17 cellular contexts compared by ENCODE assay signal in genomic region chr1:17563494-17564281, GRCh38. TPM values are rescaled to one million over a fixed set of nuclear protein-coding genes. Genes with fewer than 3 reads are reported as not detected.
DNase-seq lines count a peak whose midpoint lies in the region; ATAC-seq and TF ChIP-seq lines count a peak whose summit lies in the region.
"Had no signal": no experiment of that assay in that cellular context is flagged by ENCODE, and none has a peak within 500 bp of the region (broad histone marks: within the 10 kb centered on the region; RNA-seq: fewer than 3 reads in every experiment).

No MANE protein-coding gene starts in this region.

- TF ChIP-seq CTCF in coronary artery (IDR thresholded peaks at IDR 0.05) (no peak), liver (IDR thresholded peaks at IDR 0.05; ENCODE audit: low read depth, low read length, missing input control) (no peak), WERI-Rb-1 (IDR thresholded peaks at IDR 0.05; ENCODE audit: low read depth, low read length) (no peak)

- H3K9ac ChIP-seq in liver (ENCODE audit: low read depth in 1 of 2, low read length in 2 of 2): no peak overlapping the region
- peak overlapping the region in 3 of 5 donors; percentile 10 to 38 (median 10) for H3K9ac ChIP-seq in subcutaneous abdominal adipose tissue (ENCODE audit: low read length in 5 of 5)

- H3K36me3 ChIP-seq in liver (ENCODE audit: control insufficient read depth in 4 of 4, insufficient read depth in 3 of 4, low read depth in 1 of 4, low read length in 3 of 4) (no peaks in the 10 kb centered on the region), subcutaneous abdominal adipose tissue (ENCODE audit: control insufficient read depth in 5 of 5, insufficient read depth in 5 of 5, low read length in 5 of 5) (no peaks in the 10 kb centered on the region), WERI-Rb-1 (no peaks in the 10 kb centered on the region)
- H3K36me3 ChIP-seq: BE2C, cardiac muscle cell had no signal

- TF ChIP-seq RAD21 in liver (IDR thresholded peaks at IDR 0.05): no peak

- H3K9me3 ChIP-seq in liver (ENCODE audit: control insufficient read depth in 4 of 4, low read length in 3 of 4) (no peaks in the 10 kb centered on the region), subcutaneous abdominal adipose tissue (ENCODE audit: control insufficient read depth in 5 of 5, low read length in 5 of 5) (no peaks in the 10 kb centered on the region), WERI-Rb-1 (ENCODE audit: severe bottlenecking) (no peaks in the 10 kb centered on the region)
- H3K9me3 ChIP-seq: BE2C had no signal

- no peak for ATAC-seq in HG02588 (IDR thresholded peaks at IDR 0.05; ENCODE audit: unreplicated experiment)
- ATAC-seq: activated CD8-positive, alpha-beta T cell treated with anti-CD3 and anti-CD28 coated beads for 36 hours; esophagus mucosa; GM12878 had no signal

- DNase-seq in NCI-H524 treated with DMSO at 0.1 percent for 48 hours (lab: John Stamatoyannopoulos, UW) (peak; percentile 83), coronary artery (ENCODE audit: low spot score) (no peak), NCI-H748 (lab: John Stamatoyannopoulos, UW; ENCODE audit: unreplicated experiment) (no peak), WERI-Rb-1 (no peak)
- DNase-seq in stimulated activated CD8-positive, alpha-beta memory T cell treated with anti-CD3 and anti-CD28 coated beads, Interleukin-4, amount 100 ng/mL, for 48 hours: no peak
- DNase-seq: activated CD8-positive, alpha-beta T cell treated with anti-CD3 and anti-CD28 coated beads for 36 hours; activated gamma-delta T cell; BE2C; NCI-H1417 treated with DMSO at 0.1 percent for 48 hours; NCI-H748 treated with DMSO at 0.1 percent for 48 hours; stimulated activated CD4-positive, alpha-beta T cell treated with anti-CD3 and anti-CD28 coated beads, Interleukin-1b, Interleukin-23, amount 100 ng/mL, for 48 hours had no signal

- H3K27ac ChIP-seq in coronary artery: peak overlapping the region; percentile 94 to 99
- peak overlapping the region; percentile 76 to 89 for H3K27ac ChIP-seq in liver (ENCODE audit: low read depth in 1 of 2, low read length in 2 of 2)
- H3K27ac ChIP-seq in subcutaneous abdominal adipose tissue (ENCODE audit: low read depth, low read length): peak overlapping the region; percentile 100
- H3K27ac ChIP-seq in WERI-Rb-1: no peak overlapping the region
- H3K27ac ChIP-seq: cardiac muscle cell had no signal

- H3K4me1 ChIP-seq in liver (ENCODE audit: control insufficient read depth in 4 of 4, insufficient read depth in 4 of 4, low read length in 3 of 4) (peaks cover 38 to 71% (median 57%) of the 10 kb centered on the region in 4 donors), subcutaneous abdominal adipose tissue (ENCODE audit: control insufficient read depth in 5 of 5, insufficient read depth in 5 of 5, low read length in 5 of 5) (peaks cover 16 to 87% (median 78%) of the 10 kb centered on the region in 5 donors)
- H3K4me1 ChIP-seq: BE2C had no signal

- H3K4me3 ChIP-seq in coronary artery (no peak overlapping the region), liver (ENCODE audit: low read depth in 1 of 3, low read length in 3 of 3) (no peak overlapping the region), subcutaneous abdominal adipose tissue (ENCODE audit: low read depth in 1 of 5, low read length in 5 of 5) (no peak overlapping the region), WERI-Rb-1 (ENCODE audit: low read depth, low read length) (no peak overlapping the region)
- H3K4me3 ChIP-seq: cardiac muscle cell, GM12878 had no signal

- WGBS in liver: 60% methylated on average over 8 of the region's 8 CpGs

- H3K27me3 ChIP-seq in liver (ENCODE audit: control insufficient read depth in 4 of 4, insufficient read depth in 4 of 4, low read length in 3 of 4) (no peaks in the 10 kb centered on the region), subcutaneous abdominal adipose tissue (ENCODE audit: control insufficient read depth in 5 of 5, insufficient read depth in 4 of 5, low read length in 5 of 5) (no peaks in the 10 kb centered on the region), WERI-Rb-1 (ENCODE audit: insufficient read depth, low read depth, severe bottlenecking) (no peaks in the 10 kb centered on the region)
- H3K27me3 ChIP-seq: BE2C, cardiac muscle cell had no signal

TF ChIP-seq in liver, 16 proteins besides CTCF, POLR2A, EP300 and RAD21:
- no peak for TF ChIP-seq JUND (IDR thresholded peaks at IDR 0.05)
- no peak for TF ChIP-seq HNF4G (IDR thresholded peaks at IDR 0.05)
- no peak for TF ChIP-seq HNF4A (conservative IDR thresholded peaks at IDR 0.05)
- TF ChIP-seq YY1 (IDR thresholded peaks at IDR 0.05): no peak
- no peak for TF ChIP-seq EGR1 (IDR thresholded peaks at IDR 0.05; ENCODE audit: low read depth in 2 of 2)
- TF ChIP-seq NR2F2 (IDR thresholded peaks at IDR 0.05): no peak
- TF ChIP-seq, protein P1, sequence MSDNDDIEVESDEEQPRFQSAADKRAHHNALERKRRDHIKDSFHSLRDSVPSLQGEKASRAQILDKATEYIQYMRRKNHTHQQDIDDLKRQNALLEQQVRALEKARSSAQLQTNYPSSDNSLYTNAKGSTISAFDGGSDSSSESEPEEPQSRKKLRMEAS (IDR thresholded peaks at IDR 0.05): no peak
- no peak for TF ChIP-seq TAF1 (conservative IDR thresholded peaks at IDR 0.05)
- TF ChIP-seq, protein P2, sequence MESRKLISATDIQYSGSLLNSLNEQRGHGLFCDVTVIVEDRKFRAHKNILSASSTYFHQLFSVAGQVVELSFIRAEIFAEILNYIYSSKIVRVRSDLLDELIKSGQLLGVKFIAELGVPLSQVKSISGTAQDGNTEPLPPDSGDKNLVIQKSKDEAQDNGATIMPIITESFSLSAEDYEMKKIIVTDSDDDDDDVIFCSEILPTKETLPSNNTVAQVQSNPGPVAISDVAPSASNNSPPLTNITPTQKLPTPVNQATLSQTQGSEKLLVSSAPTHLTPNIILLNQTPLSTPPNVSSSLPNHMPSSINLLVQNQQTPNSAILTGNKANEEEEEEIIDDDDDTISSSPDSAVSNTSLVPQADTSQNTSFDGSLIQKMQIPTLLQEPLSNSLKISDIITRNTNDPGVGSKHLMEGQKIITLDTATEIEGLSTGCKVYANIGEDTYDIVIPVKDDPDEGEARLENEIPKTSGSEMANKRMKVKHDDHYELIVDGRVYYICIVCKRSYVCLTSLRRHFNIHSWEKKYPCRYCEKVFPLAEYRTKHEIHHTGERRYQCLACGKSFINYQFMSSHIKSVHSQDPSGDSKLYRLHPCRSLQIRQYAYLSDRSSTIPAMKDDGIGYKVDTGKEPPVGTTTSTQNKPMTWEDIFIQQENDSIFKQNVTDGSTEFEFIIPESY (IDR thresholded peaks at IDR 0.05): no peak
- no peak for TF ChIP-seq GABPA (IDR thresholded peaks at IDR 0.05 in 1 of 2, conservative IDR thresholded peaks at IDR 0.05 in 1 of 2)
- no peak for TF ChIP-seq SP1 (IDR thresholded peaks at IDR 0.05)
- TF ChIP-seq, protein P3, sequence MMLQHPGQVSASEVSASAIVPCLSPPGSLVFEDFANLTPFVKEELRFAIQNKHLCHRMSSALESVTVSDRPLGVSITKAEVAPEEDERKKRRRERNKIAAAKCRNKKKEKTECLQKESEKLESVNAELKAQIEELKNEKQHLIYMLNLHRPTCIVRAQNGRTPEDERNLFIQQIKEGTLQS (IDR thresholded peaks at IDR 0.05): no peak
- no peak for TF ChIP-seq FOXA2 (IDR thresholded peaks at IDR 0.05)
- TF ChIP-seq, protein P4, sequence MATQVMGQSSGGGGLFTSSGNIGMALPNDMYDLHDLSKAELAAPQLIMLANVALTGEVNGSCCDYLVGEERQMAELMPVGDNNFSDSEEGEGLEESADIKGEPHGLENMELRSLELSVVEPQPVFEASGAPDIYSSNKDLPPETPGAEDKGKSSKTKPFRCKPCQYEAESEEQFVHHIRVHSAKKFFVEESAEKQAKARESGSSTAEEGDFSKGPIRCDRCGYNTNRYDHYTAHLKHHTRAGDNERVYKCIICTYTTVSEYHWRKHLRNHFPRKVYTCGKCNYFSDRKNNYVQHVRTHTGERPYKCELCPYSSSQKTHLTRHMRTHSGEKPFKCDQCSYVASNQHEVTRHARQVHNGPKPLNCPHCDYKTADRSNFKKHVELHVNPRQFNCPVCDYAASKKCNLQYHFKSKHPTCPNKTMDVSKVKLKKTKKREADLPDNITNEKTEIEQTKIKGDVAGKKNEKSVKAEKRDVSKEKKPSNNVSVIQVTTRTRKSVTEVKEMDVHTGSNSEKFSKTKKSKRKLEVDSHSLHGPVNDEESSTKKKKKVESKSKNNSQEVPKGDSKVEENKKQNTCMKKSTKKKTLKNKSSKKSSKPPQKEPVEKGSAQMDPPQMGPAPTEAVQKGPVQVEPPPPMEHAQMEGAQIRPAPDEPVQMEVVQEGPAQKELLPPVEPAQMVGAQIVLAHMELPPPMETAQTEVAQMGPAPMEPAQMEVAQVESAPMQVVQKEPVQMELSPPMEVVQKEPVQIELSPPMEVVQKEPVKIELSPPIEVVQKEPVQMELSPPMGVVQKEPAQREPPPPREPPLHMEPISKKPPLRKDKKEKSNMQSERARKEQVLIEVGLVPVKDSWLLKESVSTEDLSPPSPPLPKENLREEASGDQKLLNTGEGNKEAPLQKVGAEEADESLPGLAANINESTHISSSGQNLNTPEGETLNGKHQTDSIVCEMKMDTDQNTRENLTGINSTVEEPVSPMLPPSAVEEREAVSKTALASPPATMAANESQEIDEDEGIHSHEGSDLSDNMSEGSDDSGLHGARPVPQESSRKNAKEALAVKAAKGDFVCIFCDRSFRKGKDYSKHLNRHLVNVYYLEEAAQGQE (IDR thresholded peaks at IDR 0.05): no peak
- no peak for TF ChIP-seq FOXA1 (IDR thresholded peaks at IDR 0.05)
- TF ChIP-seq RXRA (IDR thresholded peaks at IDR 0.05): no peak

RNA-seq across cellular contexts. Expression of gene ARHGEF10L, which starts 24.2 kb away (rescaled TPM):
- 100 to 1,000 TPM in 1 of 2 donors, 10 to 100 TPM in 1; 26.3 to 169 TPM for total RNA-seq in liver
- polyA plus RNA-seq in liver: 10 to 100 TPM; 54.0 to 60.9 TPM
- total RNA-seq: activated CD8-positive, alpha-beta T cell treated with anti-CD3 and anti-CD28 coated beads for 36 hours had no signal

Comparison
In these comparisons a context has a peak if more than half of its experiments do, and no peak if none do; other contexts are left out.
1. H3K9ac ChIP-seq: peak in subcutaneous abdominal adipose tissue (3 of 5); none in liver (0 of 2).